Comparison of ENCODE assay signal across 22 cellular contexts in genomic region chr4:30671926-30672325, GRCh38. TPM values are rescaled to one million over a fixed set of nuclear protein-coding genes. Genes with fewer than 3 reads are reported as not detected.
A peak's percentile ranks its signal among the peaks of the same experiment; 100 is the strongest.
DNase-seq lines count a peak whose midpoint lies in the region; ATAC-seq and TF ChIP-seq lines count a peak whose summit lies in the region.
"Had no signal": no experiment of that assay in that cellular context is flagged by ENCODE, and none has a peak within 500 bp of the region (broad histone marks: within the 10 kb centered on the region; RNA-seq: fewer than 3 reads in every experiment).

No MANE protein-coding gene starts in this region.

- H3K4me3 ChIP-seq in GM23338 (no peak overlapping the region), neural progenitor cell (no peak overlapping the region), Caco-2 (ENCODE audit: low read depth, low read length) (no peak overlapping the region)
- H3K4me3 ChIP-seq: BLaER1, GM12878 had no signal

- ATAC-seq in GM23338, result no peak
- ATAC-seq: GM12878 had no signal

- H3K9me3 ChIP-seq in neural progenitor cell (ENCODE audit: low read depth) (no peaks in the 10 kb centered on the region), Caco-2 (no peaks in the 10 kb centered on the region)
- H3K9me3 ChIP-seq: BE2C had no signal

- DNase-seq in GM23338 (ENCODE audit: low spot score), result no peak
- DNase-seq in SK-MEL-5 (ENCODE audit: low read depth, low spot score), result peak; percentile 74
- no peak for DNase-seq in neural progenitor cell (ENCODE audit: low spot score)
- no peak for DNase-seq in DMS153 (lab: John Stamatoyannopoulos, UW)
- DNase-seq in activated gamma-delta T cell (lab: John Stamatoyannopoulos, UW), result no peak
- DNase-seq in DMS53 (lab: John Stamatoyannopoulos, UW), result no peak
- DNase-seq in Caco-2, result no peak
- DNase-seq: 8988T; ACHN; BE2C; C1 segment of cervical spinal cord; CD4-positive, alpha-beta memory T cell; CD4-positive, CD25-positive, alpha-beta regulatory T cell; CD8-positive, alpha-beta memory T cell; DMS 273 treated with DMSO at 0.1 percent for 48 hours; DMS79; DND-41; EL; GDM1 had no signal

- peaks cover 3% of the 10 kb centered on the region; the same call in 2 of the 3 replicates for H3K36me3 Mint-ChIP-seq in GM23338 (ENCODE audit: low read depth)
- H3K36me3 Mint-ChIP-seq in neural progenitor cell, result no peaks in the 10 kb centered on the region
- H3K36me3 Mint-ChIP-seq in Caco-2 (ENCODE audit: insufficient read depth, unreplicated experiment), result no peaks in the 10 kb centered on the region
- H3K36me3 Mint-ChIP-seq: CD14-positive monocyte; CD4-positive, alpha-beta memory T cell; CD4-positive, CD25-positive, alpha-beta regulatory T cell; CD8-positive, alpha-beta memory T cell had no signal

- H3K9ac ChIP-seq in neural progenitor cell, result no peak overlapping the region
- H3K9ac ChIP-seq: BLaER1 had no signal

- TF ChIP-seq CTCF in GM23338 (conservative IDR thresholded peaks at IDR 0.05; ENCODE audit: low read depth in 2 of 2) (no peak), neural progenitor cell (IDR thresholded peaks at IDR 0.05) (no peak), Caco-2 (IDR thresholded peaks at IDR 0.05; ENCODE audit: insufficient read depth in 1 of 2, low read depth in 1 of 2, low read length in 1 of 2, severe bottlenecking in 1 of 2, unreplicated experiment in 1 of 2) (no peak)

- H3K4me1 Mint-ChIP-seq in GM23338 (no peaks in the 10 kb centered on the region), neural progenitor cell (no peaks in the 10 kb centered on the region), Caco-2 (ENCODE audit: low read depth, unreplicated experiment) (no peaks in the 10 kb centered on the region)
- H3K4me1 Mint-ChIP-seq: CD14-positive monocyte; CD4-positive, alpha-beta memory T cell; CD4-positive, CD25-positive, alpha-beta regulatory T cell; CD8-positive, alpha-beta memory T cell had no signal

- CTCF ChIA-PET in Caco-2 (lab: Charles Lee), result no interaction called here

- H3K4me3 Mint-ChIP-seq in GM23338 (no peak overlapping the region), neural progenitor cell (no peak overlapping the region), Caco-2 (ENCODE audit: unreplicated experiment) (no peak overlapping the region)
- H3K4me3 Mint-ChIP-seq: CD14-positive monocyte; CD4-positive, alpha-beta memory T cell; CD4-positive, CD25-positive, alpha-beta regulatory T cell; CD8-positive, alpha-beta memory T cell had no signal

- H4K20me1 ChIP-seq in GM23338 (replicated peaks; ENCODE audit: insufficient read depth) (no peaks in the 10 kb centered on the region), neural progenitor cell (ENCODE audit: low read depth) (no peaks in the 10 kb centered on the region)
- H4K20me1 ChIP-seq: BLaER1 had no signal

- peak overlapping the region; percentile 3; the same call in 1 of the 2 replicates for H2AFZ ChIP-seq in GM23338
- peak overlapping the region; percentile 27 for H2AFZ ChIP-seq in neural progenitor cell (replicated peaks)

- H3K4me2 ChIP-seq in GM23338, result no peak overlapping the region
- no peak overlapping the region for H3K4me2 ChIP-seq in neural progenitor cell
- H3K4me2 ChIP-seq: BLaER1 had no signal

- no TSS peak for BruUV-seq in Caco-2 (replicated peaks; lab: Mats Ljungman, UMichigan)

- H3K27me3 ChIP-seq in GM23338 (ENCODE audit: insufficient read depth), result no peaks in the 10 kb centered on the region
- H3K27me3 ChIP-seq in neural progenitor cell, result no peaks in the 10 kb centered on the region
- no peaks in the 10 kb centered on the region for H3K27me3 ChIP-seq in Caco-2 (replicated peaks; ENCODE audit: control insufficient read depth, insufficient read depth, low read length)
- H3K27me3 ChIP-seq: BE2C, BLaER1 had no signal

- H3K27ac ChIP-seq in GM23338 (ENCODE audit: low read depth) (no peak overlapping the region), neural progenitor cell (no peak overlapping the region)
- H3K27ac ChIP-seq: BLaER1 had no signal

- H3K9me3 Mint-ChIP-seq in GM23338 (peaks cover 6% of the 10 kb centered on the region), neural progenitor cell (peaks cover 6% of the 10 kb centered on the region), Caco-2 (ENCODE audit: unreplicated experiment) (peaks cover 2% of the 10 kb centered on the region)

- H3F3A ChIP-seq in GM23338 (replicated peaks; ENCODE audit: low read depth) (no peaks in the 10 kb centered on the region), neural progenitor cell (ENCODE audit: low read depth) (no peaks in the 10 kb centered on the region)

- intact Hi-C loops in Caco-2 (cut with micrococcal nuclease; ENCODE audit: unreplicated experiment), result loop anchor here (1.0 kb wide), 1 partner anchor 292 kb away; no protein-coding TSS in a partner anchor

- H3K27ac Mint-ChIP-seq in GM23338 (no peak overlapping the region), neural progenitor cell (no peak overlapping the region), Caco-2 (ENCODE audit: unreplicated experiment) (no peak overlapping the region)
- H3K27ac Mint-ChIP-seq: CD14-positive monocyte; CD4-positive, alpha-beta memory T cell; CD4-positive, CD25-positive, alpha-beta regulatory T cell; CD8-positive, alpha-beta memory T cell had no signal

- POLR2A ChIA-PET in Caco-2 (lab: Charles Lee), result no interaction called here

- H3K36me3 ChIP-seq in GM23338 (ENCODE audit: insufficient read depth), result no peaks in the 10 kb centered on the region
- no peaks in the 10 kb centered on the region for H3K36me3 ChIP-seq in neural progenitor cell
- H3K36me3 ChIP-seq in Caco-2 (ENCODE audit: control insufficient read depth, insufficient read depth, low read length), result no peaks in the 10 kb centered on the region
- H3K36me3 ChIP-seq: BE2C, BLaER1 had no signal

- H3K27me3 Mint-ChIP-seq in GM23338 (ENCODE audit: insufficient read depth, low read depth, poor library complexity) (no peaks in the 10 kb centered on the region), neural progenitor cell (ENCODE audit: insufficient read depth, low read depth) (peaks cover 4% of the 10 kb centered on the region), Caco-2 (ENCODE audit: insufficient read depth, unreplicated experiment) (no peaks in the 10 kb centered on the region)
- H3K27me3 Mint-ChIP-seq: CD4-positive, alpha-beta memory T cell; CD4-positive, CD25-positive, alpha-beta regulatory T cell; CD8-positive, alpha-beta memory T cell had no signal

- H3K4me1 ChIP-seq in GM23338 (ENCODE audit: insufficient read depth) (no peaks in the 10 kb centered on the region), neural progenitor cell (no peaks in the 10 kb centered on the region), Caco-2 (no peaks in the 10 kb centered on the region)
- H3K4me1 ChIP-seq: BE2C, BLaER1 had no signal

- in situ Hi-C loops in SK-MEL-5 (cut with HindIII; ENCODE audit: low pct_unique_long_range_greater_than_20kb, low sequenced_read_pairs), result no loop called here

- H3K9me2 ChIP-seq in GM23338 (ENCODE audit: insufficient read depth), result peaks cover 4% of the 10 kb centered on the region; the same call in 1 of the 2 replicates

- no peaks in the 10 kb centered on the region for H3K79me2 ChIP-seq in GM23338 (replicated peaks; ENCODE audit: insufficient read depth)
- H3K79me2 ChIP-seq in neural progenitor cell (ENCODE audit: low read depth), result no peaks in the 10 kb centered on the region

RNA-seq across cellular contexts. Expression of gene PCDH7, which starts 48.2 kb away (rescaled TPM):
- total RNA-seq in GM23338 (2014; rRNA removed; shearing (Covaris generic)), result 7.6 and 10.8 TPM in 2 replicates
- 2.4 and 2.7 TPM in 2 replicates for polyA plus RNA-seq in GM23338 (2016; fragmentation: Nextera tagmentation; extraction: Ambion mirVana)
- total RNA-seq in SK-MEL-5 (2014; rRNA removed; shearing (Covaris generic)), result 36.8 and 40.5 TPM in 2 replicates
- 53.0 and 70.2 TPM in 2 replicates for polyA plus RNA-seq in SK-MEL-5 (2015; cell fraction: cytosol; rRNA removed)
- polyA plus RNA-seq in SK-MEL-5 (2015; cell fraction: nucleus; rRNA removed), result 29.9 and 37.7 TPM in 2 replicates
- total RNA-seq in neural progenitor cell (ENCODE audit: low replicate concordance) (7.9 and 8.1 TPM in 2 replicates), Caco-2 (2022) (16.3 and 19.1 TPM in 2 replicates)
- total RNA-seq: CD4-positive, alpha-beta memory T cell; CD4-positive, CD25-positive, alpha-beta regulatory T cell; CD8-positive, alpha-beta memory T cell had no signal
- polyA plus RNA-seq: CD14-positive monocyte; CD4-positive, alpha-beta memory T cell; CD4-positive, CD25-positive, alpha-beta regulatory T cell; CD8-positive, alpha-beta memory T cell had no signal
